ENCODE assay signal across 13 cellular contexts in the genomic region with DNA sequence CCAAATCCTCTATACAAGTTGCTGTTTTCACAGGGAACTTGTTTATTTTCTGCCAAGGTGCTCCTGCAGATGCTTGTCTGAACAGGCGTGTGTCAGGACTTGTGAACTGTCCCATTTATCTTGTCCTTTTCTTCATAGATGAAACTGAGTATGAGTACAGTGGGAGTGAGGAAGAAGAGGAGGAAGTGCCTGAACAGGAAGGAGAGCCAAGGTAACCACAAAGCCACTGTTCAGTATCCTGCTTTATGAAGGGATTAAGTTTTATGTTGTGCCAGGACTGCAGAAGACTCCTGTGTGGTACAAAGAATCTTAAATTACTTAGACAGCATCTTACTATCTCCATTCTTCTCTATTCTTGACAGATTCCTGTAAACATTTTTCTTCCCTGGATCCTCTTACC.
DNase-seq lines count a peak whose midpoint lies in the region; ATAC-seq and TF ChIP-seq lines count a peak whose summit lies in the region.
"Had no signal": no experiment of that assay in that cellular context is flagged by ENCODE, and none has a peak within 500 bp of the region (broad histone marks: within the 10 kb centered on the region; RNA-seq: fewer than 3 reads in every experiment).

No MANE protein-coding gene starts in this region.

- in situ Hi-C loops in KBM-7 (cut with MboI; ENCODE audit: low pct_unique_long_range_greater_than_20kb, low sequenced_read_pairs) = no loop called here

- DNase-seq in CD4-positive, alpha-beta T cell = no peak
- DNase-seq in KBM-7 = peak; percentile 86
- peak; percentile 27 for DNase-seq in amniotic epithelial cell (ENCODE audit: low read depth)
- no peak for DNase-seq in naive B cell
- no peak for DNase-seq in amygdala (lab: John Stamatoyannopoulos, UW)
- no peak for DNase-seq in activated effector memory CD4-positive, alpha-beta T cell treated with anti-CD3 and anti-CD28 coated beads, Interleukin-2, amount 50 U/mL, for 16 hours
- DNase-seq in stimulated activated CD4-positive, alpha-beta T cell treated with anti-CD3 and anti-CD28 coated beads, Interleukin-15, amount 100 ng/mL, for 24 hours = no peak
- DNase-seq: activated T-cell treated with anti-CD3 and anti-CD28 coated beads for 4 hours; islet precursor cell; NCI-H2029; stimulated activated CD8-positive, alpha-beta memory T cell treated with anti-CD3 and anti-CD28 coated beads, Interleukin-4, amount 100 ng/mL, for 48 hours had no signal

- no peaks in the 10 kb centered on the region for H3K27me3 ChIP-seq in CD4-positive, alpha-beta T cell (ENCODE audit: control insufficient read depth, insufficient read depth, low read length)

- H3K4me3 Mint-ChIP-seq in CD4-positive, alpha-beta T cell = no peak overlapping the region
- no peak overlapping the region for H3K4me3 Mint-ChIP-seq in naive B cell

- H3K4me1 Mint-ChIP-seq in CD4-positive, alpha-beta T cell (ENCODE audit: low read depth) = peaks cover 55% of the 10 kb centered on the region
- H3K4me1 Mint-ChIP-seq in naive B cell = peaks cover 7 to 28% (median 14%) of the 10 kb centered on the region in 3 donors

- H3K27me3 Mint-ChIP-seq in CD4-positive, alpha-beta T cell = no peaks in the 10 kb centered on the region
- no peaks in the 10 kb centered on the region for H3K27me3 Mint-ChIP-seq in naive B cell

- H3K9me3 ChIP-seq in CD4-positive, alpha-beta T cell (ENCODE audit: control insufficient read depth, low read length) = no peaks in the 10 kb centered on the region

- H3K9me3 Mint-ChIP-seq in CD4-positive, alpha-beta T cell = no peaks in the 10 kb centered on the region
- no peaks in the 10 kb centered on the region for H3K9me3 Mint-ChIP-seq in naive B cell

- CTCF ChIA-PET in CD4-positive, alpha-beta T cell (lab: Charles Lee) = no interaction called here

- POLR2A ChIA-PET in CD4-positive, alpha-beta T cell (lab: Charles Lee) = no interaction called here

- ATAC-seq in CD4-positive, alpha-beta T cell (ENCODE audit: poor library complexity) = no peak
- ATAC-seq in naive B cell (ENCODE audit: low read depth in 2 of 2) (no peak), HG02642 (IDR thresholded peaks at IDR 0.05; ENCODE audit: poor library complexity, unreplicated experiment) (no peak)

- no peak for TF ChIP-seq CTCF in CD4-positive, alpha-beta T cell (IDR thresholded peaks at IDR 0.05)

- intact Hi-C loops in CD4-positive, alpha-beta T cell (cut with DNase I, micrococcal nuclease) = no loop called here

- peak overlapping the region; percentile 32 for H3K27ac Mint-ChIP-seq in CD4-positive, alpha-beta T cell
- peak overlapping the region in 4 of 6 donors; percentile 42 to 90 (median 83) for H3K27ac Mint-ChIP-seq in naive B cell

- H3K27ac ChIP-seq in CD4-positive, alpha-beta T cell (ENCODE audit: low read depth, low read length) = no peak overlapping the region
- H3K27ac ChIP-seq: C4-2B had no signal

- peaks cover 97% of the 10 kb centered on the region for H3K36me3 Mint-ChIP-seq in CD4-positive, alpha-beta T cell (ENCODE audit: low read depth)
- H3K36me3 Mint-ChIP-seq in naive B cell = peaks cover 39 to 59% of the 10 kb centered on the region in 2 donors

Comparison
In these comparisons a context has a peak if more than half of its experiments do, and no peak if none do; other contexts are left out.
1. DNase-seq: peak in KBM-7 (single experiment) and amniotic epithelial cell (single experiment); none in CD4-positive, alpha-beta T cell (0 of 10), naive B cell (single experiment), amygdala (0 of 56), activated effector memory CD4-positive, alpha-beta T cell treated with anti-CD3 and anti-CD28 coated beads, Interleukin-2, amount 50 U/mL, for 16 hours (single experiment) and stimulated activated CD4-positive, alpha-beta T cell treated with anti-CD3 and anti-CD28 coated beads, Interleukin-15, amount 100 ng/mL, for 24 hours (single experiment).